Comparison of ENCODE assay signal across 20 cellular contexts in the genomic region with DNA sequence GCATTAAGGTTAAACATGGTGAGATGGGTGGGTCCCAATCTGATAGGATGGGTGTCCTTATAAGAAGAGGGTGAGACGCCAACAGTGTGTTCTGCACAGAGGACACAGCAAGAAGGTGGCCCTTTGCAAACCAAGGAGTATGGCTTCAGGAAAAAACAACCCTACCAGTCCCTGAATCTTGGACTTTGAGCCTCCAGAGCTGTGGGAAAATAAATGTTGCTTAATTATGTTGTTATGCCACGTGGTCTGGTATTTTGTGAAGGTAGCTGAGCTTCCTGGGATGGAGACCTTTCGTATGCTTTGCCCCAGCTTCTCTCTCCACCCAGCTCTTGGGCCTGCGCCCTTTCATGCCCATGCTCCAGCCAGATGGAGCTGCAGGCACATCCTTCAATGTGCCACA.
DNase-seq lines count a peak whose midpoint lies in the region; ATAC-seq and TF ChIP-seq lines count a peak whose summit lies in the region.
"Had no signal": no experiment of that assay in that cellular context is flagged by ENCODE, and none has a peak within 500 bp of the region (broad histone marks: within the 10 kb centered on the region; RNA-seq: fewer than 3 reads in every experiment).

No MANE protein-coding gene starts in this region.

- H3K9me3 ChIP-seq in CD4-positive, CD25-positive, alpha-beta regulatory T cell (ENCODE audit: control insufficient read depth in 2 of 2, low read length in 2 of 2), result no peaks in the 10 kb centered on the region
- H3K9me3 ChIP-seq in CD4-positive, alpha-beta memory T cell (ENCODE audit: control insufficient read depth in 1 of 2, low read length in 2 of 2), result no peaks in the 10 kb centered on the region
- H3K9me3 ChIP-seq in hepatocyte (ENCODE audit: low read depth) (no peaks in the 10 kb centered on the region), SJCRH30 (replicated peaks) (no peaks in the 10 kb centered on the region)
- H3K9me3 ChIP-seq: BLaER1 treated with 17β-estradiol and CSF1 and Interleukin-3, amounts not matched to agents 10 nM and 100 nM had no signal

- peak overlapping the region in 2 of 3 donors; percentile 51 to 64 for H3K27ac Mint-ChIP-seq in CD4-positive, CD25-positive, alpha-beta regulatory T cell
- H3K27ac Mint-ChIP-seq in CD4-positive, alpha-beta memory T cell, result peak overlapping the region; percentile 34 to 95 (median 90)
- peak overlapping the region in 9 of 10 donors; percentile 58 to 98 (median 96) for H3K27ac Mint-ChIP-seq in naive thymus-derived CD8-positive, alpha-beta T cell
- H3K27ac Mint-ChIP-seq: HFFc6 had no signal

- intact Hi-C loops in CD4-positive, alpha-beta memory T cell (cut with micrococcal nuclease), result no loop called here

- WGBS in hepatocyte (ENCODE audit: low lambda C conversion rate, missing lambda C conversion rate), result 76% methylated on average over 4 of the region's 4 CpGs

- no peak overlapping the region for H3K27ac ChIP-seq in CD4-positive, CD25-positive, alpha-beta regulatory T cell (ENCODE audit: insufficient read depth, low read length, poor library complexity, severe bottlenecking)
- H3K27ac ChIP-seq in CD4-positive, alpha-beta memory T cell (ENCODE audit: low read depth, low read length), result no peak overlapping the region
- H3K27ac ChIP-seq in hepatocyte (no peak overlapping the region), SJCRH30 (no peak overlapping the region)
- H3K27ac ChIP-seq: BLaER1 treated with 17β-estradiol and CSF1 and Interleukin-3, amounts not matched to agents 10 nM and 100 nM; KMS-11 had no signal

- no peak for DNase-seq in CD4-positive, CD25-positive, alpha-beta regulatory T cell
- no peak for DNase-seq in CD4-positive, alpha-beta memory T cell
- DNase-seq in hepatocyte (ENCODE audit: low spot score) (peak; percentile 27), COLO829 (ENCODE audit: low spot score) (no peak), SJCRH30 (no peak)
- no peak for DNase-seq in naive thymus-derived CD8-positive, alpha-beta T cell
- DNase-seq in stimulated activated CD4-positive, alpha-beta T cell treated with anti-CD3 and anti-CD28 coated beads, Interleukin-2, amount 100 ng/mL, for 24 hours, result no peak
- DNase-seq: COR-L47, DMS 273 treated with DMSO at 0.1 percent for 48 hours, DND-41, HFFc6, MV-4-11, NCI-H1417 treated with DMSO at 0.1 percent for 48 hours, NCI-H187 treated with DMSO at 0.1 percent for 48 hours, NCI-H2227 treated with DMSO at 0.1 percent for 48 hours, NCI-H510A treated with DMSO at 0.1 percent for 48 hours, NCI-H774 had no signal

- no peak overlapping the region for H2AFZ ChIP-seq in hepatocyte

- no peak overlapping the region for H3K4me3 Mint-ChIP-seq in CD4-positive, CD25-positive, alpha-beta regulatory T cell
- H3K4me3 Mint-ChIP-seq in CD4-positive, alpha-beta memory T cell, result peak overlapping the region in 3 of 8 donors; percentile 8 to 84 (median 52)
- H3K4me3 Mint-ChIP-seq in naive thymus-derived CD8-positive, alpha-beta T cell, result peak overlapping the region in 7 of 10 donors; percentile 11 to 92 (median 61)
- H3K4me3 Mint-ChIP-seq: HFFc6 had no signal

- no peaks in the 10 kb centered on the region for H3K27me3 ChIP-seq in CD4-positive, CD25-positive, alpha-beta regulatory T cell (ENCODE audit: control insufficient read depth, insufficient read depth, low read length)
- H3K27me3 ChIP-seq in CD4-positive, alpha-beta memory T cell (ENCODE audit: insufficient read depth, low read length), result no peaks in the 10 kb centered on the region
- H3K27me3 ChIP-seq in hepatocyte, result no peaks in the 10 kb centered on the region
- no peaks in the 10 kb centered on the region for H3K27me3 ChIP-seq in SJCRH30
- H3K27me3 ChIP-seq: BLaER1 treated with 17β-estradiol and CSF1 and Interleukin-3, amounts not matched to agents 10 nM and 100 nM had no signal

- H3K9me3 Mint-ChIP-seq in CD4-positive, CD25-positive, alpha-beta regulatory T cell, result peaks cover 0 to 2% (median 0%) of the 10 kb centered on the region in 7 donors
- peaks cover 0 to 2% (median 0%) of the 10 kb centered on the region in 8 donors for H3K9me3 Mint-ChIP-seq in CD4-positive, alpha-beta memory T cell
- H3K9me3 Mint-ChIP-seq in naive thymus-derived CD8-positive, alpha-beta T cell, result peaks cover 0 to 11% (median 0%) of the 10 kb centered on the region in 9 donors
- H3K9me3 Mint-ChIP-seq: HFFc6 had no signal

- H3K79me2 ChIP-seq in hepatocyte, result no peaks in the 10 kb centered on the region

- no peaks in the 10 kb centered on the region for H4K20me1 ChIP-seq in hepatocyte (ENCODE audit: insufficient read depth, poor library complexity, severe bottlenecking)
- H4K20me1 ChIP-seq: BLaER1 treated with 17β-estradiol and CSF1 and Interleukin-3, amounts not matched to agents 10 nM and 100 nM had no signal

- H3K36me3 Mint-ChIP-seq in CD4-positive, CD25-positive, alpha-beta regulatory T cell, result no peaks in the 10 kb centered on the region
- H3K36me3 Mint-ChIP-seq in CD4-positive, alpha-beta memory T cell, result no peaks in the 10 kb centered on the region
- no peaks in the 10 kb centered on the region for H3K36me3 Mint-ChIP-seq in naive thymus-derived CD8-positive, alpha-beta T cell

- no peak for ATAC-seq in CD4-positive, CD25-positive, alpha-beta regulatory T cell (ENCODE audit: low read depth in 2 of 2)
- ATAC-seq in naive thymus-derived CD8-positive, alpha-beta T cell, result no peak
- ATAC-seq: Right ventricle myocardium inferior had no signal

- no peaks in the 10 kb centered on the region for H3K36me3 ChIP-seq in CD4-positive, CD25-positive, alpha-beta regulatory T cell (ENCODE audit: control insufficient read depth, insufficient read depth, low read length)
- H3K36me3 ChIP-seq in CD4-positive, alpha-beta memory T cell (ENCODE audit: insufficient read depth, low read length), result no peaks in the 10 kb centered on the region
- no peaks in the 10 kb centered on the region for H3K36me3 ChIP-seq in hepatocyte (replicated peaks; ENCODE audit: insufficient read depth, low read depth)
- no peaks in the 10 kb centered on the region for H3K36me3 ChIP-seq in SJCRH30
- H3K36me3 ChIP-seq: BLaER1 treated with 17β-estradiol and CSF1 and Interleukin-3, amounts not matched to agents 10 nM and 100 nM had no signal

- H3K9me2 ChIP-seq in hepatocyte (replicated peaks; ENCODE audit: insufficient read depth), result no peaks in the 10 kb centered on the region

- peaks cover 11 to 50% (median 26%) of the 10 kb centered on the region in 4 donors for H3K4me1 Mint-ChIP-seq in CD4-positive, CD25-positive, alpha-beta regulatory T cell
- H3K4me1 Mint-ChIP-seq in CD4-positive, alpha-beta memory T cell, result peaks cover 69 to 100% (median 88%) of the 10 kb centered on the region in 4 donors
- peaks cover 59 to 98% (median 75%) of the 10 kb centered on the region in 4 donors for H3K4me1 Mint-ChIP-seq in naive thymus-derived CD8-positive, alpha-beta T cell

- POLR2A ChIA-PET in CD4-positive, alpha-beta memory T cell (lab: Charles Lee; ENCODE audit: partially characterized antibody), result interaction anchor here (1.6 to 4.7 kb wide), 2 partner anchors 9 to 23 kb away, joined by 5 to 48 read pairs; no protein-coding TSS in a partner anchor
- POLR2A ChIA-PET in naive thymus-derived CD8-positive, alpha-beta T cell (lab: Charles Lee), result interaction anchor here (1.3 to 6.8 kb wide), 4 partner anchors 9 to 114 kb away, joined by 3 to 62 read pairs (median 28); a partner anchor contains a TSS

- H3K4me1 ChIP-seq in CD4-positive, CD25-positive, alpha-beta regulatory T cell (ENCODE audit: control insufficient read depth, insufficient read depth, low read length, poor library complexity, severe bottlenecking), result peaks cover 27% of the 10 kb centered on the region
- peaks cover 88% of the 10 kb centered on the region for H3K4me1 ChIP-seq in CD4-positive, alpha-beta memory T cell (ENCODE audit: insufficient read depth, low read length)
- H3K4me1 ChIP-seq in hepatocyte (ENCODE audit: insufficient read depth) (peaks cover 5% of the 10 kb centered on the region), SJCRH30 (no peaks in the 10 kb centered on the region)

- H3K27me3 Mint-ChIP-seq in CD4-positive, CD25-positive, alpha-beta regulatory T cell, result no peaks in the 10 kb centered on the region
- no peaks in the 10 kb centered on the region for H3K27me3 Mint-ChIP-seq in CD4-positive, alpha-beta memory T cell
- H3K27me3 Mint-ChIP-seq in naive thymus-derived CD8-positive, alpha-beta T cell, result no peaks in the 10 kb centered on the region

- CTCF ChIA-PET in CD4-positive, alpha-beta memory T cell (lab: Charles Lee; ENCODE audit: partially characterized antibody), result interaction anchor here (1.4 to 2.3 kb wide), 3 partner anchors 9 to 21 kb away, joined by 4 to 8 read pairs (median 4); no protein-coding TSS in a partner anchor

- H3K4me2 ChIP-seq in hepatocyte, result no peak overlapping the region
- H3K4me2 ChIP-seq: BLaER1 treated with 17β-estradiol and CSF1 and Interleukin-3, amounts not matched to agents 10 nM and 100 nM; KMS-11 had no signal

- no peak for TF ChIP-seq CTCF in hepatocyte (IDR thresholded peaks at IDR 0.05; ENCODE audit: poor library complexity)

- H3K4me3 ChIP-seq in CD4-positive, CD25-positive, alpha-beta regulatory T cell (ENCODE audit: low read depth, low read length), result no peak overlapping the region
- no peak overlapping the region for H3K4me3 ChIP-seq in CD4-positive, alpha-beta memory T cell (ENCODE audit: low read length in 2 of 2)
- H3K4me3 ChIP-seq in hepatocyte, result no peak overlapping the region
- no peak overlapping the region for H3K4me3 ChIP-seq in SJCRH30
- H3K4me3 ChIP-seq: BLaER1 treated with 17β-estradiol and CSF1 and Interleukin-3, amounts not matched to agents 10 nM and 100 nM had no signal

Comparison
In these comparisons a context has a peak if more than half of its experiments do, and no peak if none do; other contexts are left out.
1. H3K4me3 Mint-ChIP-seq: peak in naive thymus-derived CD8-positive, alpha-beta T cell (7 of 10); none in CD4-positive, CD25-positive, alpha-beta regulatory T cell (0 of 4).
2. Peak in every context shown above with its lines, with median percentiles within 50 percentile points of each other: H3K27ac Mint-ChIP-seq.